ENCODE assay signal across 8 cellular contexts in genomic region chr11:118401151-118401879, GRCh38. TPM values are rescaled to one million over a fixed set of nuclear protein-coding genes. Genes with fewer than 3 reads are reported as not detected.
DNase-seq lines count a peak whose midpoint lies in the region; ATAC-seq and TF ChIP-seq lines count a peak whose summit lies in the region.

Gene ATP5MG, plus strand, starts transcription at chr11:118401606. Its CDS starts 60 bp downstream, at chr11:118401666.

- ATAC-seq in GM19035 (IDR thresholded peaks at IDR 0.05; ENCODE audit: unreplicated experiment) (peak; percentile 67), HG03571 (IDR thresholded peaks at IDR 0.05; ENCODE audit: unreplicated experiment) (peak; percentile 48), right lobe of liver (peak; percentile 78 to 87 (median 82))

- POLR2A ChIA-PET in activated CD4-positive, alpha-beta memory T cell treated with anti-CD3 and anti-CD28 coated beads for 36 hours (lab: Charles Lee) = interaction anchor here (0.8 to 2.1 kb wide), 8 partner anchors 34 to 199 kb away, joined by 3 to 19 read pairs (median 4); partner anchors contain the start of gene KMT2A

- H3K27me3 Mint-ChIP-seq in activated CD4-positive, alpha-beta memory T cell treated with anti-CD3 and anti-CD28 coated beads for 36 hours = no peaks in the 10 kb centered on the region

- peaks cover 66% of the 10 kb centered on the region for H3K4me1 Mint-ChIP-seq in activated CD4-positive, alpha-beta memory T cell treated with anti-CD3 and anti-CD28 coated beads for 36 hours (ENCODE audit: low read depth)

- H3K27ac ChIP-seq in duodenal mucosa (ENCODE audit: low read depth, low read length) (peak within 1 kb of the TSS; percentile 74), right lobe of liver (peak within 1 kb of the TSS; percentile 82 to 92 (median 84))

- no peaks in the 10 kb centered on the region for H3K9me3 Mint-ChIP-seq in activated CD4-positive, alpha-beta memory T cell treated with anti-CD3 and anti-CD28 coated beads for 36 hours

- no peaks in the 10 kb centered on the region for H3K27me3 ChIP-seq in duodenal mucosa (ENCODE audit: control insufficient read depth in 1 of 2, insufficient read depth in 2 of 2, low read length in 2 of 2)
- no peaks in the 10 kb centered on the region for H3K27me3 ChIP-seq in right lobe of liver

- peak; percentile 62 for TF ChIP-seq POLR2A in right lobe of liver (IDR thresholded peaks at IDR 0.05)

- CTCF ChIA-PET in activated CD4-positive, alpha-beta memory T cell treated with anti-CD3 and anti-CD28 coated beads for 36 hours (lab: Charles Lee) = interaction anchor here (0.6 to 1.8 kb wide), 7 partner anchors 47 to 129 kb away, joined by 3 to 17 read pairs (median 3); no protein-coding TSS in a partner anchor

- intact Hi-C loops in activated CD4-positive, alpha-beta memory T cell treated with anti-CD3 and anti-CD28 coated beads for 36 hours (cut with micrococcal nuclease) = loop anchor here (1.0 to 2.0 kb wide), 6 partner anchors 33 to 171 kb away; partner anchors contain the start of genes ARCN1 and UBE4A
- intact Hi-C loops in right lobe of liver (cut with DNase I) = loop anchor here in 1 of 2 donors (10.0 kb wide), 1 partner anchor 73 kb away; no protein-coding TSS in a partner anchor

- H3K36me3 ChIP-seq in duodenal mucosa (ENCODE audit: control insufficient read depth in 1 of 2, insufficient read depth in 2 of 2, low read length in 2 of 2) = peaks cover 15 to 28% of the 10 kb centered on the region in 2 donors
- H3K36me3 ChIP-seq in right lobe of liver = peaks cover 0 to 24% (median 0%) of the 10 kb centered on the region in 4 donors

- H3K9ac ChIP-seq in duodenal mucosa (ENCODE audit: low read depth in 1 of 2, low read length in 2 of 2) = peak within 1 kb of the TSS; percentile 97 to 98

- H3K36me3 Mint-ChIP-seq in activated CD4-positive, alpha-beta memory T cell treated with anti-CD3 and anti-CD28 coated beads for 36 hours = peaks cover 16% of the 10 kb centered on the region

- H3K4me1 ChIP-seq in duodenal mucosa (ENCODE audit: control insufficient read depth in 1 of 2, insufficient read depth in 2 of 2, low read length in 2 of 2) = peaks cover 21 to 38% of the 10 kb centered on the region in 2 donors
- H3K4me1 ChIP-seq in right lobe of liver = peaks cover 0 to 24% (median 8%) of the 10 kb centered on the region in 4 donors

- no peak for TF ChIP-seq CTCF in right lobe of liver (IDR thresholded peaks at IDR 0.05)

- H3K4me3 Mint-ChIP-seq in activated CD4-positive, alpha-beta memory T cell treated with anti-CD3 and anti-CD28 coated beads for 36 hours = peak within 1 kb of the TSS; percentile 97

- 0% methylated on average over 29 of the region's 51 CpGs for WGBS in right lobe of liver (ENCODE audit: insufficient coverage, low coverage, low lambda C conversion rate, missing lambda C conversion rate)

- peak within 1 kb of the TSS; percentile 98 for H3K27ac Mint-ChIP-seq in activated CD4-positive, alpha-beta memory T cell treated with anti-CD3 and anti-CD28 coated beads for 36 hours

- H3K9me3 ChIP-seq in duodenal mucosa (ENCODE audit: control insufficient read depth in 1 of 2, low read length in 2 of 2) (no peaks in the 10 kb centered on the region), right lobe of liver (no peaks in the 10 kb centered on the region)

- DNase-seq in AG08396 (ENCODE audit: low spot score) (peak; percentile 91), NCI-H82 (lab: John Stamatoyannopoulos, UW) (peak; percentile 95), right lobe of liver (peak; percentile 91 to 92 (median 92))
- DNase-seq in activated CD4-positive, alpha-beta memory T cell treated with anti-CD3 and anti-CD28 coated beads for 36 hours = peak; percentile 95
- peak; percentile 95 for DNase-seq in stimulated activated CD4-positive, alpha-beta T cell treated with anti-CD3 and anti-CD28 coated beads, Interleukin-4, amount 100 ng/mL, for 24 hours

- H3K4me3 ChIP-seq in duodenal mucosa (ENCODE audit: low read depth in 1 of 2, low read length in 2 of 2) (peak within 1 kb of the TSS; percentile 99), right lobe of liver (peak within 1 kb of the TSS; percentile 77 to 89 (median 79))

RNA-seq across cellular contexts. Expression of gene ATP5MG, which starts in this region (rescaled TPM):
- total RNA-seq in activated CD4-positive, alpha-beta memory T cell treated with anti-CD3 and anti-CD28 coated beads for 36 hours = 100 to 1,000 TPM; 298 to 306 TPM
- 100 to 1,000 TPM in 1 of 6 experiments, 10 to 100 TPM in 5; 32.6 to 127 (median 89.5) TPM for total RNA-seq in right lobe of liver

Comparison
In these comparisons a context has a peak if more than half of its experiments do, and no peak if none do; other contexts are left out.
1. Peak in every context shown above with its lines: DNase-seq, ATAC-seq, H3K4me3 ChIP-seq and H3K27ac ChIP-seq.